11 cellular contexts compared by ENCODE assay signal in genomic region chr20:41694796-41695195, GRCh38.
DNase-seq lines count a peak whose midpoint lies in the region; TF ChIP-seq lines count a peak whose summit lies in the region.
"Had no signal": no experiment of that assay in that cellular context is flagged by ENCODE, and none has a peak within 500 bp of the region (broad histone marks: within the 10 kb centered on the region; RNA-seq: fewer than 3 reads in every experiment).

No MANE protein-coding gene starts in this region.

- peaks cover 20% of the 10 kb centered on the region for H3K4me1 Mint-ChIP-seq in activated CD4-positive, alpha-beta T cell treated with anti-CD3 and anti-CD28 coated beads, Interleukin-2, amount 10 ng/mL, durations not matched to agents 24 days and 14 days
- peaks cover 30% of the 10 kb centered on the region for H3K4me1 Mint-ChIP-seq in activated CD4-positive, alpha-beta memory T cell treated with anti-CD3 and anti-CD28 coated beads, Interleukin-2, amount 10 ng/mL, durations not matched to agents 7 days and 5 days
- H3K4me1 Mint-ChIP-seq in neural progenitor cell: peaks cover 8% of the 10 kb centered on the region

- no peak overlapping the region for H2AFZ ChIP-seq in neural progenitor cell (replicated peaks)

- peaks cover 2% of the 10 kb centered on the region for H3K27me3 Mint-ChIP-seq in activated CD4-positive, alpha-beta T cell treated with anti-CD3 and anti-CD28 coated beads, Interleukin-2, amount 10 ng/mL, durations not matched to agents 24 days and 14 days
- H3K27me3 Mint-ChIP-seq in activated CD4-positive, alpha-beta memory T cell treated with anti-CD3 and anti-CD28 coated beads, Interleukin-2, amount 10 ng/mL, durations not matched to agents 7 days and 5 days: peaks cover 2% of the 10 kb centered on the region
- H3K27me3 Mint-ChIP-seq in neural progenitor cell (ENCODE audit: insufficient read depth, low read depth): peaks cover 2% of the 10 kb centered on the region

- no peaks in the 10 kb centered on the region for H3K9me3 ChIP-seq in HUES64 (ENCODE audit: insufficient read depth, low read depth, low read length)
- H3K9me3 ChIP-seq in neural progenitor cell (ENCODE audit: low read depth): no peaks in the 10 kb centered on the region
- no peaks in the 10 kb centered on the region for H3K9me3 ChIP-seq in sigmoid colon
- H3K9me3 ChIP-seq: upper lobe of right lung had no signal

- no peaks in the 10 kb centered on the region for H3K36me3 Mint-ChIP-seq in activated CD4-positive, alpha-beta T cell treated with anti-CD3 and anti-CD28 coated beads, Interleukin-2, amount 10 ng/mL, durations not matched to agents 24 days and 14 days (ENCODE audit: low read depth)
- H3K36me3 Mint-ChIP-seq in activated CD4-positive, alpha-beta memory T cell treated with anti-CD3 and anti-CD28 coated beads, Interleukin-2, amount 10 ng/mL, durations not matched to agents 7 days and 5 days (ENCODE audit: low read depth): peaks cover 4% of the 10 kb centered on the region
- no peaks in the 10 kb centered on the region for H3K36me3 Mint-ChIP-seq in neural progenitor cell

- no peak for TF ChIP-seq EP300 in sigmoid colon (IDR thresholded peaks at IDR 0.05)

- no peaks in the 10 kb centered on the region for H3K36me3 ChIP-seq in HUES64 (ENCODE audit: insufficient read depth, low read length)
- H3K36me3 ChIP-seq in neural progenitor cell: no peaks in the 10 kb centered on the region
- H3K36me3 ChIP-seq in sigmoid colon: no peaks in the 10 kb centered on the region
- H3K36me3 ChIP-seq: upper lobe of right lung had no signal

- H3F3A ChIP-seq in neural progenitor cell (ENCODE audit: low read depth): peaks cover 6% of the 10 kb centered on the region

- H3K4me1 ChIP-seq in HUES64 (ENCODE audit: insufficient read depth, low read length) (peaks cover 12% of the 10 kb centered on the region), neural progenitor cell (no peaks in the 10 kb centered on the region), sigmoid colon (peaks cover 0 to 14% (median 6%) of the 10 kb centered on the region in 4 donors)

- H3K27ac Mint-ChIP-seq in activated CD4-positive, alpha-beta T cell treated with anti-CD3 and anti-CD28 coated beads, Interleukin-2, amount 10 ng/mL, durations not matched to agents 24 days and 14 days: peak overlapping the region; percentile 55
- no peak overlapping the region for H3K27ac Mint-ChIP-seq in activated CD4-positive, alpha-beta memory T cell treated with anti-CD3 and anti-CD28 coated beads, Interleukin-2, amount 10 ng/mL, durations not matched to agents 7 days and 5 days
- H3K27ac Mint-ChIP-seq in neural progenitor cell: no peak overlapping the region

- no peaks in the 10 kb centered on the region for H3K79me2 ChIP-seq in neural progenitor cell (ENCODE audit: low read depth)

- POLR2A ChIA-PET in activated CD4-positive, alpha-beta memory T cell treated with anti-CD3 and anti-CD28 coated beads, Interleukin-2, amount 10 ng/mL, durations not matched to agents 7 days and 5 days (lab: Charles Lee): no interaction called here

- no peaks in the 10 kb centered on the region for H4K20me1 ChIP-seq in neural progenitor cell (ENCODE audit: low read depth)

- H3K9ac ChIP-seq in HUES64 (ENCODE audit: low read depth, low read length) (no peak overlapping the region), neural progenitor cell (no peak overlapping the region)

- WGBS in HUES64: 84% methylated on average over 2 of the region's 2 CpGs
- 93 to 94% methylated on average over 2 of the region's 2 CpGs for WGBS in sigmoid colon, 2 donors

- peaks cover 5% of the 10 kb centered on the region for H3K9me3 Mint-ChIP-seq in activated CD4-positive, alpha-beta T cell treated with anti-CD3 and anti-CD28 coated beads, Interleukin-2, amount 10 ng/mL, durations not matched to agents 24 days and 14 days
- H3K9me3 Mint-ChIP-seq in activated CD4-positive, alpha-beta memory T cell treated with anti-CD3 and anti-CD28 coated beads, Interleukin-2, amount 10 ng/mL, durations not matched to agents 7 days and 5 days: no peaks in the 10 kb centered on the region
- H3K9me3 Mint-ChIP-seq in neural progenitor cell: no peaks in the 10 kb centered on the region

- peak overlapping the region; percentile 68 for H3K4me3 Mint-ChIP-seq in activated CD4-positive, alpha-beta T cell treated with anti-CD3 and anti-CD28 coated beads, Interleukin-2, amount 10 ng/mL, durations not matched to agents 24 days and 14 days
- peak overlapping the region; percentile 57 for H3K4me3 Mint-ChIP-seq in activated CD4-positive, alpha-beta memory T cell treated with anti-CD3 and anti-CD28 coated beads, Interleukin-2, amount 10 ng/mL, durations not matched to agents 7 days and 5 days
- H3K4me3 Mint-ChIP-seq in neural progenitor cell: no peak overlapping the region

- H3K4me2 ChIP-seq in neural progenitor cell: peak overlapping the region; percentile 81

- CTCF ChIA-PET in activated CD4-positive, alpha-beta memory T cell treated with anti-CD3 and anti-CD28 coated beads, Interleukin-2, amount 10 ng/mL, durations not matched to agents 7 days and 5 days (lab: Charles Lee): no interaction called here

- no peak for TF ChIP-seq POLR2A in sigmoid colon (IDR thresholded peaks at IDR 0.05)

- intact Hi-C loops in activated CD4-positive, alpha-beta T cell treated with anti-CD3 and anti-CD28 coated beads, Interleukin-2, amount 10 ng/mL, durations not matched to agents 24 days and 14 days (cut with micrococcal nuclease): loop anchor here (5.0 to 10.0 kb wide), 4 partner anchors 267 to 560 kb away; partner anchors contain the start of genes LPIN3 and PLCG1
- intact Hi-C loops in sigmoid colon (cut with DNase I): loop anchor here (5.0 to 10.0 kb wide), 2 partner anchors 182 to 560 kb away; partner anchors contain the start of gene PLCG1

- H3K4me3 ChIP-seq in HUES64 (ENCODE audit: low read length): peak overlapping the region; percentile 71; the same call in 1 of the 2 replicates
- no peak overlapping the region for H3K4me3 ChIP-seq in neural progenitor cell
- H3K4me3 ChIP-seq in sigmoid colon: no peak overlapping the region

- TF ChIP-seq CTCF in neural progenitor cell (IDR thresholded peaks at IDR 0.05) (no peak), sigmoid colon (IDR thresholded peaks at IDR 0.05) (no peak)

- H3K27me3 ChIP-seq in HUES64 (ENCODE audit: insufficient read depth, low read length): no peaks in the 10 kb centered on the region
- no peaks in the 10 kb centered on the region for H3K27me3 ChIP-seq in neural progenitor cell
- no peaks in the 10 kb centered on the region for H3K27me3 ChIP-seq in sigmoid colon
- H3K27me3 ChIP-seq: dorsolateral prefrontal cortex, upper lobe of right lung had no signal

- DNase-seq in activated CD4-positive, alpha-beta T cell treated with anti-CD3 and anti-CD28 coated beads, Interleukin-2, amount 10 ng/mL, durations not matched to agents 24 days and 14 days: no peak
- no peak for DNase-seq in activated CD4-positive, alpha-beta T cell treated with anti-CD3 and anti-CD28 coated beads, Interleukin-2, amount 50 U/mL, for 48 hours
- no peak for DNase-seq in activated CD4-positive, alpha-beta memory T cell treated with anti-CD3 and anti-CD28 coated beads, Interleukin-2, amount 10 ng/mL, durations not matched to agents 7 days and 5 days
- no peak for DNase-seq in neural progenitor cell (ENCODE audit: low spot score)
- DNase-seq in Ammon's horn (ENCODE audit: low spot score): no peak
- DNase-seq in stimulated activated CD8-positive, alpha-beta memory T cell treated with anti-CD3 and anti-CD28 coated beads, Interleukin-4, amount 100 ng/mL, for 48 hours: no peak
- DNase-seq in sigmoid colon: no peak
- DNase-seq: dorsolateral prefrontal cortex, NCI-H1436, upper lobe of right lung had no signal

- H3K27ac ChIP-seq in HUES64 (ENCODE audit: low read depth, low read length) (no peak overlapping the region), neural progenitor cell (no peak overlapping the region), sigmoid colon (no peak overlapping the region)
- H3K27ac ChIP-seq: upper lobe of right lung had no signal
